Comparison of ENCODE assay signal across 17 cellular contexts in genomic region chr14:38419579-38419978, GRCh38.
DNase-seq lines count a peak whose midpoint lies in the region; ATAC-seq and TF ChIP-seq lines count a peak whose summit lies in the region.
"Had no signal": no experiment of that assay in that cellular context is flagged by ENCODE, and none has a peak within 500 bp of the region (broad histone marks: within the 10 kb centered on the region; RNA-seq: fewer than 3 reads in every experiment).

No MANE protein-coding gene starts in this region.

- no peaks in the 10 kb centered on the region for H3K27me3 ChIP-seq in ascending aorta
- H3K27me3 ChIP-seq: BLaER1 treated with 17β-estradiol and CSF1 and Interleukin-3, amounts not matched to agents 10 nM and 100 nM had no signal

- H3K9me3 ChIP-seq in ascending aorta: peaks cover 5 to 16% of the 10 kb centered on the region in 2 donors

- ATAC-seq in HG02852 (IDR thresholded peaks at IDR 0.05; ENCODE audit: unreplicated experiment): no peak
- ATAC-seq in GM19328 (IDR thresholded peaks at IDR 0.05; ENCODE audit: unreplicated experiment): no peak

- no peaks in the 10 kb centered on the region for H3K4me1 ChIP-seq in ascending aorta
- H3K4me1 ChIP-seq: BLaER1 treated with 17β-estradiol and CSF1 and Interleukin-3, amounts not matched to agents 10 nM and 100 nM had no signal

- H3K9me3 Mint-ChIP-seq in HFFc6 (peaks cover 19% of the 10 kb centered on the region), neural crest cell (peaks cover 10% of the 10 kb centered on the region)

- peak overlapping the region; percentile 28; the same call in 1 of the 2 replicates for H3K4me3 Mint-ChIP-seq in HFFc6
- no peak overlapping the region for H3K4me3 Mint-ChIP-seq in neural crest cell
- H3K4me3 Mint-ChIP-seq: IgD-negative memory B cell had no signal

- H3K36me3 Mint-ChIP-seq in HFFc6 (ENCODE audit: low read depth) (peaks cover 30% of the 10 kb centered on the region), neural crest cell (ENCODE audit: low read depth) (peaks cover 4% of the 10 kb centered on the region)
- H3K36me3 Mint-ChIP-seq: IgD-negative memory B cell had no signal

- intact Hi-C loops in ascending aorta (cut with DNase I): no loop called here

- H3K4me1 Mint-ChIP-seq in HFFc6 (ENCODE audit: low read depth) (peaks cover 27% of the 10 kb centered on the region), neural crest cell (peaks cover 15% of the 10 kb centered on the region)
- H3K4me1 Mint-ChIP-seq: IgD-negative memory B cell had no signal

- H3K36me3 ChIP-seq in ascending aorta: no peaks in the 10 kb centered on the region
- H3K36me3 ChIP-seq: BLaER1 treated with 17β-estradiol and CSF1 and Interleukin-3, amounts not matched to agents 10 nM and 100 nM had no signal

- DNase-seq in Ammon's horn (ENCODE audit: low spot score) (peak; percentile 20), HFFc6 (no peak), dermis blood vessel endothelial cell (peak; percentile 32), neural crest cell (ENCODE audit: low read depth, low spot score) (no peak), ascending aorta (ENCODE audit: low spot score in 2 of 2) (no peak)
- no peak for DNase-seq in stimulated activated naive CD4-positive, alpha-beta T cell (lab: John Stamatoyannopoulos, UW)
- DNase-seq: DMS 273 treated with DMSO at 0.1 percent for 48 hours, MV-4-11, NCI-H1436, NCI-H2081 treated with DMSO at 0.1 percent for 48 hours, NCI-H2227 treated with DMSO at 0.1 percent for 48 hours, NCI-H524 treated with DMSO at 0.1 percent for 48 hours had no signal

- H3K27ac ChIP-seq in ascending aorta: no peak overlapping the region
- H3K27ac ChIP-seq: BLaER1 treated with 17β-estradiol and CSF1 and Interleukin-3, amounts not matched to agents 10 nM and 100 nM; RWPE1 had no signal

- no peak overlapping the region for H3K4me3 ChIP-seq in ascending aorta
- H3K4me3 ChIP-seq: BLaER1 treated with 17β-estradiol and CSF1 and Interleukin-3, amounts not matched to agents 10 nM and 100 nM had no signal

- TF ChIP-seq CTCF in HFFc6 (IDR thresholded peaks at IDR 0.05) (no peak), neural crest cell (conservative IDR thresholded peaks at IDR 0.05) (no peak), ascending aorta (IDR thresholded peaks at IDR 0.05) (no peak)

- H3K27ac Mint-ChIP-seq in HFFc6 (peak overlapping the region; percentile 34), neural crest cell (ENCODE audit: unreplicated experiment) (peak overlapping the region; percentile 93)
- H3K27ac Mint-ChIP-seq: IgD-negative memory B cell had no signal

- H3K27me3 Mint-ChIP-seq in HFFc6 (ENCODE audit: insufficient read depth): no peaks in the 10 kb centered on the region
- H3K27me3 Mint-ChIP-seq in neural crest cell (ENCODE audit: low read depth): no peaks in the 10 kb centered on the region
- H3K27me3 Mint-ChIP-seq: IgD-negative memory B cell had no signal

Comparison
In these comparisons a context has a peak if more than half of its experiments do, and no peak if none do; other contexts are left out.
1. DNase-seq: peak in Ammon's horn (single experiment) and dermis blood vessel endothelial cell (single experiment); none in HFFc6 (single experiment), neural crest cell (single experiment), ascending aorta (0 of 2) and stimulated activated naive CD4-positive, alpha-beta T cell (0 of 6).